In genomic region chr2:203650860-203651613, GRCh38 we compare ENCODE assay signal across 8 cellular contexts. TPM values are rescaled to one million over a fixed set of nuclear protein-coding genes. Genes with fewer than 3 reads are reported as not detected.
A peak's percentile ranks its signal among the peaks of the same experiment; 100 is the strongest.
DNase-seq lines count a peak whose midpoint lies in the region; ATAC-seq and TF ChIP-seq lines count a peak whose summit lies in the region.

No MANE protein-coding gene starts in this region.

- H3K79me1 ChIP-seq in mesendoderm (ENCODE audit: low read length) = no peaks in the 10 kb centered on the region

- H4K5ac ChIP-seq in mesendoderm (ENCODE audit: low read length) = no peak overlapping the region

- no peak overlapping the region for H3K56ac ChIP-seq in mesendoderm (ENCODE audit: low read length)

- H3K23ac ChIP-seq in mesendoderm (ENCODE audit: low read length) = no peak overlapping the region

- H3K9ac ChIP-seq in mesendoderm (ENCODE audit: low read length) = no peak overlapping the region

- H2AK5ac ChIP-seq in mesendoderm (ENCODE audit: low read length) = no peak overlapping the region

- H2BK15ac ChIP-seq in mesendoderm (replicated peaks; ENCODE audit: low read depth) = no peak overlapping the region

- no peak overlapping the region for H3K4ac ChIP-seq in mesendoderm (ENCODE audit: low read depth, low read length)

- H3K18ac ChIP-seq in mesendoderm (ENCODE audit: low read length) = no peak overlapping the region

- peaks cover 5% of the 10 kb centered on the region for H3K4me1 ChIP-seq in mesendoderm (ENCODE audit: control insufficient read depth, low read depth, low read length)

- no peak for ATAC-seq in HG03108 (IDR thresholded peaks at IDR 0.05; ENCODE audit: unreplicated experiment)

- no peak overlapping the region for H3K4me2 ChIP-seq in mesendoderm (ENCODE audit: low read length)

- WGBS in mesendoderm (ENCODE audit: extremely low coverage, insufficient coverage, low lambda C conversion rate) = no CpG with 5 or more reads among the region's 4 CpGs

- peaks cover 25% of the 10 kb centered on the region for H3K4me1 Mint-ChIP-seq in HFFc6 (ENCODE audit: low read depth)
- peaks cover 36% of the 10 kb centered on the region for H3K4me1 Mint-ChIP-seq in activated T-helper 1 cell treated with anti-CD3 and anti-CD28 coated beads, Interleukin-12 subunit alpha, Interleukin-12 subunit beta, Interleukin-2, Interleukin-4 antibody, amounts not matched to agents 30 ng/mL and 10 ng/mL and 1 ng/mL, durations not matched to agents 14 hours and 24 hours and 36 hours (ENCODE audit: low read depth)

- H3K4me3 ChIP-seq in coronary artery (no peak overlapping the region), mesendoderm (ENCODE audit: low read length) (no peak overlapping the region)

- H3K27ac Mint-ChIP-seq in HFFc6 = peak overlapping the region; percentile 82; the same call in 1 of the 2 replicates
- H3K27ac Mint-ChIP-seq in activated T-helper 1 cell treated with anti-CD3 and anti-CD28 coated beads, Interleukin-12 subunit alpha, Interleukin-12 subunit beta, Interleukin-2, Interleukin-4 antibody, amounts not matched to agents 30 ng/mL and 10 ng/mL and 1 ng/mL, durations not matched to agents 14 hours and 24 hours and 36 hours = no peak overlapping the region

- H3K36me3 ChIP-seq in mesendoderm (ENCODE audit: control insufficient read depth, insufficient read depth, low read length) = no peaks in the 10 kb centered on the region

- no peaks in the 10 kb centered on the region for H3K9me3 Mint-ChIP-seq in HFFc6
- no peaks in the 10 kb centered on the region for H3K9me3 Mint-ChIP-seq in activated T-helper 1 cell treated with anti-CD3 and anti-CD28 coated beads, Interleukin-12 subunit alpha, Interleukin-12 subunit beta, Interleukin-2, Interleukin-4 antibody, amounts not matched to agents 30 ng/mL and 10 ng/mL and 1 ng/mL, durations not matched to agents 14 hours and 24 hours and 36 hours

- H3K27ac ChIP-seq in coronary artery (peak overlapping the region; percentile 22 to 69), mesendoderm (ENCODE audit: low read depth, low read length) (no peak overlapping the region)

- TF ChIP-seq CTCF in HFFc6 (IDR thresholded peaks at IDR 0.05) (peak; percentile 69), coronary artery (IDR thresholded peaks at IDR 0.05) (peak; percentile 23)

- H4K8ac ChIP-seq in mesendoderm (ENCODE audit: low read depth, low read length) = no peak overlapping the region

- H3K79me2 ChIP-seq in mesendoderm (ENCODE audit: control insufficient read depth, insufficient read depth, low read length) = no peaks in the 10 kb centered on the region

- H3K27me3 ChIP-seq in mesendoderm (ENCODE audit: insufficient read depth, low read length, poor library complexity) = no peaks in the 10 kb centered on the region

- no peaks in the 10 kb centered on the region for H3K36me3 Mint-ChIP-seq in HFFc6 (ENCODE audit: low read depth)
- no peaks in the 10 kb centered on the region for H3K36me3 Mint-ChIP-seq in activated T-helper 1 cell treated with anti-CD3 and anti-CD28 coated beads, Interleukin-12 subunit alpha, Interleukin-12 subunit beta, Interleukin-2, Interleukin-4 antibody, amounts not matched to agents 30 ng/mL and 10 ng/mL and 1 ng/mL, durations not matched to agents 14 hours and 24 hours and 36 hours (ENCODE audit: low read depth)

- H3K27me3 Mint-ChIP-seq in HFFc6 (ENCODE audit: insufficient read depth) = no peaks in the 10 kb centered on the region; the same call in 1 of the 2 replicates
- H3K27me3 Mint-ChIP-seq in activated T-helper 1 cell treated with anti-CD3 and anti-CD28 coated beads, Interleukin-12 subunit alpha, Interleukin-12 subunit beta, Interleukin-2, Interleukin-4 antibody, amounts not matched to agents 30 ng/mL and 10 ng/mL and 1 ng/mL, durations not matched to agents 14 hours and 24 hours and 36 hours (ENCODE audit: insufficient read depth) = peaks cover 5% of the 10 kb centered on the region

- H2BK120ac ChIP-seq in mesendoderm (ENCODE audit: low read depth, low read length) = no peak overlapping the region

- DNase-seq in DMS79 (lab: John Stamatoyannopoulos, UW) = peak; percentile 4
- DNase-seq in HFFc6 = peak; percentile 40
- DNase-seq in NOMO-1 treated with DMSO at 0.1 percent for 48 hours (lab: John Stamatoyannopoulos, UW; ENCODE audit: unreplicated experiment) = peak; percentile 68
- no peak for DNase-seq in coronary artery (ENCODE audit: low spot score)
- DNase-seq in mesendoderm = peak; percentile 73
- no peak for DNase-seq in activated gamma-delta T cell treated with Interleukin-2 at 50 U/mL for 16 hours
- no peak for DNase-seq in activated T-helper 1 cell treated with anti-CD3 and anti-CD28 coated beads, Interleukin-12 subunit alpha, Interleukin-12 subunit beta, Interleukin-2, Interleukin-4 antibody, amounts not matched to agents 30 ng/mL and 10 ng/mL and 1 ng/mL, durations not matched to agents 14 hours and 24 hours and 36 hours (ENCODE audit: low spot score)

- no peak overlapping the region for H3K4me3 Mint-ChIP-seq in HFFc6
- H3K4me3 Mint-ChIP-seq in activated T-helper 1 cell treated with anti-CD3 and anti-CD28 coated beads, Interleukin-12 subunit alpha, Interleukin-12 subunit beta, Interleukin-2, Interleukin-4 antibody, amounts not matched to agents 30 ng/mL and 10 ng/mL and 1 ng/mL, durations not matched to agents 14 hours and 24 hours and 36 hours = no peak overlapping the region

- intact Hi-C loops in activated T-helper 1 cell treated with anti-CD3 and anti-CD28 coated beads, Interleukin-12 subunit alpha, Interleukin-12 subunit beta, Interleukin-2, Interleukin-4 antibody, amounts not matched to agents 30 ng/mL and 10 ng/mL and 1 ng/mL, durations not matched to agents 14 hours and 24 hours and 36 hours (cut with micrococcal nuclease) = loop anchor here (1.0 to 10.0 kb wide), 5 partner anchors 114 to 416 kb away; partner anchors contain the start of genes CYP20A1 and RAPH1

- no peak overlapping the region for H2BK5ac ChIP-seq in mesendoderm (ENCODE audit: low read length)

RNA-seq across cellular contexts. Expression of gene CD28, which starts 55.4 kb away (rescaled TPM):
- not detected for total RNA-seq in HFFc6 (2021; fragmentation: NEBNext Ultra II Directional; extraction: Animal tissue kit (Norgen Biotek cat#: 25700))
- not detected for polyA plus RNA-seq in mesendoderm (2013, experiment 1 of 2)
- polyA plus RNA-seq in mesendoderm (2013, experiment 2 of 2) = not detected
- total RNA-seq in activated T-helper 1 cell treated with anti-CD3 and anti-CD28 coated beads, Interleukin-12 subunit alpha, Interleukin-12 subunit beta, Interleukin-2, Interleukin-4 antibody, amounts not matched to agents 30 ng/mL and 10 ng/mL and 1 ng/mL, durations not matched to agents 14 hours and 24 hours and 36 hours = 132 and 133 TPM in 2 replicates

Comparison
In these comparisons a context has a peak if more than half of its experiments do, and no peak if none do; other contexts are left out.
1. DNase-seq: peak in DMS79 (single experiment), HFFc6 (single experiment), NOMO-1 treated with DMSO at 0.1 percent for 48 hours (single experiment) and mesendoderm (single experiment); none in coronary artery (single experiment), activated gamma-delta T cell treated with Interleukin-2 at 50 U/mL for 16 hours (single experiment) and activated T-helper 1 cell treated with anti-CD3 and anti-CD28 coated beads, Interleukin-12 subunit alpha, Interleukin-12 subunit beta, Interleukin-2, Interleukin-4 antibody, amounts not matched to agents 30 ng/mL and 10 ng/mL and 1 ng/mL, durations not matched to agents 14 hours and 24 hours and 36 hours (single experiment).
2. RNA of gene CD28, which starts 55.4 kb away (total RNA-seq): 132 to 133 TPM in activated T-helper 1 cell treated with anti-CD3 and anti-CD28 coated beads, Interleukin-12 subunit alpha, Interleukin-12 subunit beta, Interleukin-2, Interleukin-4 antibody, amounts not matched to agents 30 ng/mL and 10 ng/mL and 1 ng/mL, durations not matched to agents 14 hours and 24 hours and 36 hours; not detected in HFFc6; every median in the first group is over 100 times any median in the second.